Comparison of ENCODE assay signal across 1 cellular context in genomic region chr1:15683411-15684039, GRCh38.
TF ChIP-seq lines count a peak whose summit lies in the region.

No MANE protein-coding gene starts in this region.

TF ChIP-seq in GM23338, 12 proteins besides CTCF, POLR2A, EP300 and RAD21:
- TF ChIP-seq ZNF462 (CRISPR knock-in tag; IDR thresholded peaks at IDR 0.05) (no peak), POLR2AphosphoS5 (IDR thresholded peaks at IDR 0.05; ENCODE audit: low read depth) (no peak), ZNF114 (CRISPR knock-in tag; IDR thresholded peaks at IDR 0.05) (no peak), ZNF331 (CRISPR knock-in tag; IDR thresholded peaks at IDR 0.05; ENCODE audit: low read depth) (no peak), REST (IDR thresholded peaks at IDR 0.05; ENCODE audit: unreplicated experiment) (no peak), CREB1 (CRISPR knock-in tag; IDR thresholded peaks at IDR 0.05; ENCODE audit: low read depth) (no peak), EZH2phosphoT487 (IDR thresholded peaks at IDR 0.05; ENCODE audit: unreplicated experiment) (no peak), ETS1 (IDR thresholded peaks at IDR 0.05) (no peak), EZH2 (IDR thresholded peaks at IDR 0.05; ENCODE audit: low read depth, unreplicated experiment) (no peak), NANOG (IDR thresholded peaks at IDR 0.05; ENCODE audit: borderline replicate concordance) (no peak), JUNB (IDR thresholded peaks at IDR 0.05; ENCODE audit: unreplicated experiment) (no peak), STAT1 (IDR thresholded peaks at IDR 0.05; ENCODE audit: unreplicated experiment) (no peak)
